21 cellular contexts compared by ENCODE assay signal in genomic region chr15:92006186-92007028, GRCh38.
"Had no signal": no experiment of that assay in that cellular context is flagged by ENCODE, and none has a peak within 500 bp of the region (broad histone marks: within the 10 kb centered on the region; RNA-seq: fewer than 3 reads in every experiment).

No MANE protein-coding gene starts in this region.

- H3K9me3 ChIP-seq: ovary, right lobe of liver, thoracic aorta had no signal

- H3K27ac ChIP-seq: foreskin keratinocyte, ovary, right lobe of liver, thoracic aorta had no signal

- DNase-seq: activated B cell treated with CpG ODN at 0.5 μM for 24 hours; activated CD4-positive, alpha-beta memory T cell treated with anti-CD3 and anti-CD28 coated beads for 36 hours; activated CD4-positive, alpha-beta T cell treated with anti-CD3 and anti-CD28 coated beads for 4 hours; activated CD8-positive, alpha-beta memory T cell treated with anti-CD3 and anti-CD28 coated beads, Interleukin-2, amount 10 ng/mL, durations not matched to agents 7 days and 5 days; activated naive CD4-positive, alpha-beta T cell treated with anti-CD3 and anti-CD28 coated beads, Interleukin-2, amount 10 ng/mL, durations not matched to agents 7 days and 5 days; activated naive CD8-positive, alpha-beta T cell treated with anti-CD3 and anti-CD28 coated beads, Interleukin-2, amount 50 U/mL, for 24 hours; anterior cingulate cortex; caudate nucleus; endodermal cell; foreskin keratinocyte; immature natural killer cell; mesendoderm; naive thymus-derived CD8-positive, alpha-beta T cell; ovary; right lobe of liver; stimulated activated CD4-positive, alpha-beta T cell treated with anti-CD3 and anti-CD28 coated beads, Interleukin-4, amount 100 ng/mL, for 24 hours had no signal

- H3K4me3 ChIP-seq: ovary, right lobe of liver, smooth muscle cell, thoracic aorta had no signal

- ATAC-seq: activated CD8-positive, alpha-beta memory T cell treated with anti-CD3 and anti-CD28 coated beads, Interleukin-2, amount 10 ng/mL, durations not matched to agents 7 days and 5 days; activated naive CD8-positive, alpha-beta T cell treated with anti-CD3 and anti-CD28 coated beads, Interleukin-2, amount 50 U/mL, for 24 hours; foreskin keratinocyte; naive thymus-derived CD8-positive, alpha-beta T cell; stimulated activated effector memory CD8-positive, alpha-beta T cell treated with anti-CD3 and anti-CD28 coated beads, Interleukin-12 subunit alpha, Interleukin-12 subunit beta, amount 100 ng/mL, for 72 hours had no signal

- H3K4me1 ChIP-seq: right lobe of liver had no signal

- H3K27me3 ChIP-seq: foreskin keratinocyte, ovary, right lobe of liver had no signal

- H3K9me3 Mint-ChIP-seq: activated B cell treated with CpG ODN at 0.5 μM for 24 hours; activated CD4-positive, alpha-beta memory T cell treated with anti-CD3 and anti-CD28 coated beads for 36 hours; activated naive CD4-positive, alpha-beta T cell treated with anti-CD3 and anti-CD28 coated beads, Interleukin-2, amount 10 ng/mL, durations not matched to agents 7 days and 5 days; activated naive CD8-positive, alpha-beta T cell treated with anti-CD3 and anti-CD28 coated beads, Interleukin-2, amount 50 U/mL, for 24 hours; brain; endodermal cell; immature natural killer cell; naive thymus-derived CD8-positive, alpha-beta T cell; stimulated activated effector memory CD8-positive, alpha-beta T cell treated with anti-CD3 and anti-CD28 coated beads, Interleukin-12 subunit alpha, Interleukin-12 subunit beta, amount 100 ng/mL, for 72 hours had no signal

- H3K4me3 Mint-ChIP-seq: activated B cell treated with CpG ODN at 0.5 μM for 24 hours; activated CD4-positive, alpha-beta memory T cell treated with anti-CD3 and anti-CD28 coated beads for 36 hours; activated CD8-positive, alpha-beta memory T cell treated with anti-CD3 and anti-CD28 coated beads, Interleukin-2, amount 10 ng/mL, durations not matched to agents 7 days and 5 days; activated naive CD4-positive, alpha-beta T cell treated with anti-CD3 and anti-CD28 coated beads, Interleukin-2, amount 10 ng/mL, durations not matched to agents 7 days and 5 days; activated naive CD8-positive, alpha-beta T cell treated with anti-CD3 and anti-CD28 coated beads, Interleukin-2, amount 50 U/mL, for 24 hours; brain; endodermal cell; stimulated activated effector memory CD8-positive, alpha-beta T cell treated with anti-CD3 and anti-CD28 coated beads, Interleukin-12 subunit alpha, Interleukin-12 subunit beta, amount 100 ng/mL, for 72 hours had no signal

- H3K4me1 Mint-ChIP-seq: activated B cell treated with CpG ODN at 0.5 μM for 24 hours had no signal

- FAIRE-seq: urothelium cell line had no signal

- H3K36me3 Mint-ChIP-seq: activated CD4-positive, alpha-beta memory T cell treated with anti-CD3 and anti-CD28 coated beads for 36 hours; activated CD8-positive, alpha-beta memory T cell treated with anti-CD3 and anti-CD28 coated beads, Interleukin-2, amount 10 ng/mL, durations not matched to agents 7 days and 5 days; brain; immature natural killer cell; stimulated activated effector memory CD8-positive, alpha-beta T cell treated with anti-CD3 and anti-CD28 coated beads, Interleukin-12 subunit alpha, Interleukin-12 subunit beta, amount 100 ng/mL, for 72 hours had no signal

- H3K4me2 ChIP-seq: smooth muscle cell had no signal

- H3K27ac Mint-ChIP-seq: activated B cell treated with CpG ODN at 0.5 μM for 24 hours; activated CD4-positive, alpha-beta memory T cell treated with anti-CD3 and anti-CD28 coated beads for 36 hours; activated CD8-positive, alpha-beta memory T cell treated with anti-CD3 and anti-CD28 coated beads, Interleukin-2, amount 10 ng/mL, durations not matched to agents 7 days and 5 days; activated naive CD4-positive, alpha-beta T cell treated with anti-CD3 and anti-CD28 coated beads, Interleukin-2, amount 10 ng/mL, durations not matched to agents 7 days and 5 days; activated naive CD8-positive, alpha-beta T cell treated with anti-CD3 and anti-CD28 coated beads, Interleukin-2, amount 50 U/mL, for 24 hours; brain; endodermal cell; stimulated activated effector memory CD8-positive, alpha-beta T cell treated with anti-CD3 and anti-CD28 coated beads, Interleukin-12 subunit alpha, Interleukin-12 subunit beta, amount 100 ng/mL, for 72 hours had no signal

- H3K36me3 ChIP-seq: ovary, right lobe of liver, thoracic aorta had no signal

- H3K27me3 Mint-ChIP-seq: activated B cell treated with CpG ODN at 0.5 μM for 24 hours; activated CD4-positive, alpha-beta memory T cell treated with anti-CD3 and anti-CD28 coated beads for 36 hours; activated CD8-positive, alpha-beta memory T cell treated with anti-CD3 and anti-CD28 coated beads, Interleukin-2, amount 10 ng/mL, durations not matched to agents 7 days and 5 days; activated naive CD4-positive, alpha-beta T cell treated with anti-CD3 and anti-CD28 coated beads, Interleukin-2, amount 10 ng/mL, durations not matched to agents 7 days and 5 days; activated naive CD8-positive, alpha-beta T cell treated with anti-CD3 and anti-CD28 coated beads, Interleukin-2, amount 50 U/mL, for 24 hours; brain; naive thymus-derived CD8-positive, alpha-beta T cell had no signal
